14 cellular contexts compared by ENCODE assay signal in genomic region chr11:120893431-120894206, GRCh38.
DNase-seq lines count a peak whose midpoint lies in the region; ATAC-seq and TF ChIP-seq lines count a peak whose summit lies in the region.
"Had no signal": no experiment of that assay in that cellular context is flagged by ENCODE, and none has a peak within 500 bp of the region (broad histone marks: within the 10 kb centered on the region; RNA-seq: fewer than 3 reads in every experiment).

No MANE protein-coding gene starts in this region.

- H3K27ac Mint-ChIP-seq in activated naive CD4-positive, alpha-beta T cell treated with anti-CD3 and anti-CD28 coated beads for 36 hours: no peak overlapping the region

- no peak for TF ChIP-seq EP300 in suprapubic skin (IDR thresholded peaks at IDR 0.05)

- H3K4me3 ChIP-seq in suprapubic skin: no peak overlapping the region
- H3K4me3 ChIP-seq: adrenal gland, colonic mucosa, tibial nerve had no signal

- DNase-seq in NCI-H1105 treated with DMSO at 0.1 percent for 48 hours (lab: John Stamatoyannopoulos, UW) (peak; percentile 11), NCI-H1105 (lab: John Stamatoyannopoulos, UW) (no peak), T-helper 9 cell (no peak), suprapubic skin (ENCODE audit: low spot score in 2 of 2) (no peak)
- no peak for DNase-seq in activated naive CD4-positive, alpha-beta T cell treated with anti-CD3 and anti-CD28 coated beads for 36 hours
- DNase-seq: activated CD4-positive, CD25-positive, alpha-beta regulatory T cell; adrenal gland; colonic mucosa; Karpas-422; occipital lobe had no signal

- no peak for TF ChIP-seq CTCF in suprapubic skin (IDR thresholded peaks at IDR 0.05)

- H3K9me3 ChIP-seq in suprapubic skin: no peaks in the 10 kb centered on the region
- H3K9me3 ChIP-seq: adrenal gland, colonic mucosa, tibial nerve had no signal

- no peaks in the 10 kb centered on the region for H3K36me3 ChIP-seq in suprapubic skin
- H3K36me3 ChIP-seq: adrenal gland, colonic mucosa, tibial nerve had no signal

- no peaks in the 10 kb centered on the region for H3K36me3 Mint-ChIP-seq in activated naive CD4-positive, alpha-beta T cell treated with anti-CD3 and anti-CD28 coated beads for 36 hours (ENCODE audit: low read depth)

- H3K27me3 Mint-ChIP-seq in activated naive CD4-positive, alpha-beta T cell treated with anti-CD3 and anti-CD28 coated beads for 36 hours (ENCODE audit: low read depth): peaks cover 7% of the 10 kb centered on the region

- TF ChIP-seq POLR2A in suprapubic skin (IDR thresholded peaks at IDR 0.05): no peak

- intact Hi-C loops in activated naive CD4-positive, alpha-beta T cell treated with anti-CD3 and anti-CD28 coated beads for 36 hours (cut with micrococcal nuclease): no loop called here

- peaks cover 23% of the 10 kb centered on the region for H3K27me3 ChIP-seq in suprapubic skin
- H3K27me3 ChIP-seq: adrenal gland, colonic mucosa, tibial nerve had no signal

- no peaks in the 10 kb centered on the region for H3K4me1 Mint-ChIP-seq in activated naive CD4-positive, alpha-beta T cell treated with anti-CD3 and anti-CD28 coated beads for 36 hours (ENCODE audit: low read depth)

- no peaks in the 10 kb centered on the region for H3K9me3 Mint-ChIP-seq in activated naive CD4-positive, alpha-beta T cell treated with anti-CD3 and anti-CD28 coated beads for 36 hours

- WGBS in suprapubic skin: 64% methylated on average over 9 of the region's 9 CpGs

- no peak overlapping the region for H3K27ac ChIP-seq in suprapubic skin
- H3K27ac ChIP-seq: adrenal gland, colonic mucosa, tibial nerve had no signal

- peaks cover 11% of the 10 kb centered on the region for H3K4me1 ChIP-seq in suprapubic skin
- H3K4me1 ChIP-seq: adrenal gland, colonic mucosa, tibial nerve had no signal

- peak; percentile 85 for ATAC-seq in GM21619 (IDR thresholded peaks at IDR 0.05; ENCODE audit: unreplicated experiment)
- peak; percentile 78 for ATAC-seq in HG03108 (IDR thresholded peaks at IDR 0.05; ENCODE audit: unreplicated experiment)
- peak; percentile 25 for ATAC-seq in esophagus mucosa

- H3K4me3 Mint-ChIP-seq in activated naive CD4-positive, alpha-beta T cell treated with anti-CD3 and anti-CD28 coated beads for 36 hours: no peak overlapping the region

- CTCF ChIA-PET in activated naive CD4-positive, alpha-beta T cell treated with anti-CD3 and anti-CD28 coated beads for 36 hours (lab: Charles Lee): no interaction called here

Comparison
In these comparisons a context has a peak if more than half of its experiments do, and no peak if none do; other contexts are left out.
1. ATAC-seq: peak in every context shown above with its lines; median percentile 85 in GM21619; 78 in HG03108; 25 in esophagus mucosa.